Comparison of ENCODE assay signal across 9 cellular contexts in genomic region chr6:35489995-35490791, GRCh38. TPM values are rescaled to one million over a fixed set of nuclear protein-coding genes. Genes with fewer than 3 reads are reported as not detected.
DNase-seq lines count a peak whose midpoint lies in the region; ATAC-seq and TF ChIP-seq lines count a peak whose summit lies in the region.
"Had no signal": no experiment of that assay in that cellular context is flagged by ENCODE, and none has a peak within 500 bp of the region (broad histone marks: within the 10 kb centered on the region; RNA-seq: fewer than 3 reads in every experiment).

No MANE protein-coding gene starts in this region.

- BruUV-seq in PC-3 (replicated peaks; lab: Mats Ljungman, UMichigan), result no TSS peak

- no peaks in the 10 kb centered on the region for H3K9me2 ChIP-seq in PC-3 (replicated peaks; ENCODE audit: low read length)

- no peaks in the 10 kb centered on the region for H3K36me3 ChIP-seq in H7 (replicated peaks; ENCODE audit: control insufficient read depth, insufficient read depth, low read length)
- H3K36me3 ChIP-seq in ascending aorta, result peaks cover under 1 to 4% of the 10 kb centered on the region in 2 donors
- no peaks in the 10 kb centered on the region for H3K36me3 ChIP-seq in iPS DF 6.9 (ENCODE audit: control insufficient read depth, insufficient read depth, low read length)
- H3K36me3 ChIP-seq in PC-3 (ENCODE audit: low read depth, low read length), result no peaks in the 10 kb centered on the region

- CTCF ChIA-PET in PC-3 (lab: Charles Lee), result no interaction called here

- ATAC-seq in PC-3 (no peak), HG03025 (IDR thresholded peaks at IDR 0.05; ENCODE audit: low FRiP score, unreplicated experiment) (no peak), HG02571 (IDR thresholded peaks at IDR 0.05; ENCODE audit: unreplicated experiment) (no peak)

- no CpG with 5 or more reads among the region's 28 CpGs for WGBS in iPS DF 6.9 (ENCODE audit: insufficient coverage, insufficient read length)

- POLR2A ChIA-PET in PC-3 (lab: Charles Lee; ENCODE audit: unreplicated experiment), result no interaction called here

- H3K27me3 ChIP-seq in H7 (ENCODE audit: control insufficient read depth, insufficient read depth, low read length) (no peaks in the 10 kb centered on the region), ascending aorta (no peaks in the 10 kb centered on the region), iPS DF 6.9 (ENCODE audit: control insufficient read depth, insufficient read depth, low read length) (no peaks in the 10 kb centered on the region), PC-3 (ENCODE audit: low read length) (no peaks in the 10 kb centered on the region)

- H3K27ac ChIP-seq in ascending aorta (peak overlapping the region; percentile 95 to 100), iPS DF 6.9 (ENCODE audit: low read length) (no peak overlapping the region), PC-3 (ENCODE audit: low read length) (no peak overlapping the region)

- H3K4me3 ChIP-seq in H7 (ENCODE audit: insufficient read depth, low read depth, low read length) (peak overlapping the region; percentile 40), ascending aorta (peak overlapping the region; percentile 34 to 55), iPS DF 6.9 (ENCODE audit: low read length) (peak overlapping the region; percentile 11; the same call in 1 of the 2 replicates), skeletal muscle cell (ENCODE audit: low read depth, low read length) (peak overlapping the region; percentile 24), PC-3 (ENCODE audit: low read length) (no peak overlapping the region)

- peaks cover 40% of the 10 kb centered on the region for H3K79me2 ChIP-seq in PC-3 (ENCODE audit: low read length)

- TF ChIP-seq CTCF in ascending aorta (IDR thresholded peaks at IDR 0.05), result no peak
- no peak for TF ChIP-seq CTCF in PC-3 (conservative IDR thresholded peaks at IDR 0.05; ENCODE audit: low read depth, low read length)

- intact Hi-C loops in ascending aorta (cut with DNase I), result loop anchor here (2.0 to 10.0 kb wide), 2 partner anchors 21 to 335 kb away; partner anchors contain the start of gene RPL10A
- intact Hi-C loops in PC-3 (cut with micrococcal nuclease), result no loop called here

- no peak overlapping the region for H2AFZ ChIP-seq in PC-3 (ENCODE audit: low read length)

- peaks cover 48 to 84% of the 10 kb centered on the region in 2 donors for H3K4me1 ChIP-seq in ascending aorta
- peaks cover 37% of the 10 kb centered on the region for H3K4me1 ChIP-seq in iPS DF 6.9 (ENCODE audit: control insufficient read depth, insufficient read depth, low read length)
- H3K4me1 ChIP-seq in PC-3 (ENCODE audit: insufficient read depth, low read length), result peaks cover 47% of the 10 kb centered on the region

- no peaks in the 10 kb centered on the region; the same call in 1 of the 2 replicates for H4K20me1 ChIP-seq in PC-3 (ENCODE audit: low read length)

- no peaks in the 10 kb centered on the region for H3F3A ChIP-seq in PC-3 (ENCODE audit: low read length, unreplicated experiment)

- H3K9ac ChIP-seq in PC-3 (ENCODE audit: low read length), result no peak overlapping the region

- H3K4me2 ChIP-seq in PC-3 (ENCODE audit: low read length), result no peak overlapping the region

- H3K9me3 ChIP-seq in ascending aorta (no peaks in the 10 kb centered on the region), iPS DF 6.9 (ENCODE audit: control insufficient read depth, insufficient read depth, low read length) (no peaks in the 10 kb centered on the region), PC-3 (ENCODE audit: low read length) (no peaks in the 10 kb centered on the region)

- DNase-seq in H7 (peak; percentile 94), ascending aorta (ENCODE audit: low spot score in 2 of 2) (peak; percentile 85 to 97), iPS DF 6.9 (ENCODE audit: low read depth, low spot score) (no peak), skeletal muscle cell (ENCODE audit: low read depth) (peak; percentile 40), PC-3 (no peak), SHP77 (lab: John Stamatoyannopoulos, UW) (no peak)
- DNase-seq: NCI-H1417 treated with DMSO at 0.1 percent for 48 hours had no signal

RNA-seq across cellular contexts. Expression of gene TEAD3, which starts 6.7 kb away (rescaled TPM):
- total RNA-seq in H7 (2014; rRNA removed; shearing (Covaris generic)), result 17.6 and 18.0 TPM in 2 replicates
- 19.8 TPM for total RNA-seq in ascending aorta
- total RNA-seq in PC-3 (2014; rRNA removed), result 9.2 and 15.4 TPM in 2 replicates

RNA-seq across cellular contexts. Expression of gene RPL10A, which starts 22.0 kb away (rescaled TPM):
- 2,080 and 2,249 TPM in 2 replicates for total RNA-seq in H7 (2014; rRNA removed; shearing (Covaris generic))
- total RNA-seq in ascending aorta, result 643 TPM
- 1,114 and 1,509 TPM in 2 replicates for total RNA-seq in PC-3 (2014; rRNA removed)

RNA-seq across cellular contexts. Expression of gene TULP1, which starts 22.5 kb away (rescaled TPM):
- total RNA-seq in H7 (2014; rRNA removed; shearing (Covaris generic)), result 0.55 and 1.3 TPM in 2 replicates
- not detected for total RNA-seq in ascending aorta
- total RNA-seq in PC-3 (2014; rRNA removed), result not detected in 2 replicates

RNA-seq across cellular contexts. Expression of gene FANCE, which starts 38.1 kb away (rescaled TPM):
- total RNA-seq in H7 (2014; rRNA removed; shearing (Covaris generic)), result 18.7 and 22.8 TPM in 2 replicates
- total RNA-seq in ascending aorta, result 0.32 TPM
- 13.8 and 18.6 TPM in 2 replicates for total RNA-seq in PC-3 (2014; rRNA removed)

Comparison
In these comparisons a context has a peak if more than half of its experiments do, and no peak if none do; other contexts are left out.
1. DNase-seq: peak in H7 (single experiment), ascending aorta (2 of 2) and skeletal muscle cell (single experiment); none in iPS DF 6.9 (single experiment), PC-3 (single experiment) and SHP77 (0 of 2).
2. H3K27ac ChIP-seq: peak in ascending aorta (2 of 2); none in iPS DF 6.9 (single experiment) and PC-3 (single experiment).